In the genomic region with DNA sequence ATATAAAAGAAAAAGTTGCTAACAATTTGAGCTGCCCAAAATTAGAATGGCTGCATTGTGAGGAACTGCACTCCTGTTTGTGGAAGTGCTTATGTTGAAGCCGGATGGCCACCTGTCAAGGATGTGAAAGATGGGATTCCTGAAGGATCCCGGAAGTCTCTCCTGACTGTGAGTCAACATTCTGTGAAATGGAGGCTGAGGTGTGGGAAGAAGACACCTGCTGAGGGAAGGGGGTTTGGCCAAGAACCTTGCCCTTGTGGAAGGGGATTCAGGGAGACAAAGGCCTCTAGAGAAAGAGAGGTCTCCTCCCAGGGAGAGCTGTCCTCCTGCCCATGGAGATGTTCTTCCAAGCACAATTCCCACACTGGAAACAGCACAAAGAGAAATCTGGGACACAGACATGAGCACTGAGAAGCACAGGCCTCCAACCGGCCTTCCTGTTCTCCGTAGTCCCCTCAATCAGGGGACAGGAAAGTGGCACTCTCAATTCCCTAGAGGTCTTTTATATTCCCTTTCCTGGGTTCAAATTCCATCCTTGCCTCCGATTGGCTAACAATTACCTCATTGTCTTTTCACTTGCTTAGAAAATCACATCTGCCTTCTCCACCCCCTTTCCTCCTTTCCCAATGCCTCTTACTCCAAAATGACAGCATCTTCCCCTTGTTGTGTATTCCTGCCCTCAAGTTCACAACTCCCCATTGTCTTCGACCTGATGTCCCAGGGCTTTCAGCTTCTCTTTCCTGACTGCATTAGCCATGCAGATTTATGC, we compare ENCODE assay signal across 1 cellular context.
TF ChIP-seq lines count a peak whose summit lies in the region.

No MANE protein-coding gene starts in this region.

TF ChIP-seq in HEK293, 187 proteins besides CTCF, POLR2A, EP300 and RAD21 (continued from another document and continues in another):
- TF ChIP-seq PRDM4 (tag by site-specific recombination; IDR thresholded peaks at IDR 0.05) (no peak), ZNF416 (tag by site-specific recombination; IDR thresholded peaks at IDR 0.05) (no peak), ZNF24 (tag by site-specific recombination; IDR thresholded peaks at IDR 0.05) (peak; percentile 37; the same call in 1 of the 2 replicates), OSR2 (tag by site-specific recombination; IDR thresholded peaks at IDR 0.05) (no peak), ZNF707 (tag by site-specific recombination; IDR thresholded peaks at IDR 0.05) (no peak), ZXDB (tag by site-specific recombination; IDR thresholded peaks at IDR 0.05) (no peak), REPIN1 (tag by site-specific recombination; IDR thresholded peaks at IDR 0.05; ENCODE audit: low read depth) (no peak), ZNF670 (tag by site-specific recombination; IDR thresholded peaks at IDR 0.05; ENCODE audit: low read depth) (no peak), ZNF423 (tag by site-specific recombination; IDR thresholded peaks at IDR 0.05) (no peak; the same call in 1 of the 2 replicates), BCL11B (tag by site-specific recombination; IDR thresholded peaks at IDR 0.05; ENCODE audit: low read depth) (no peak), ZBTB26 (tag by site-specific recombination; optimal IDR thresholded peaks at IDR 0.05) (no peak), TCF7L2 (IDR thresholded peaks at IDR 0.05; ENCODE audit: borderline replicate concordance, low read depth, low read length) (no peak), ZNF280D (tag by site-specific recombination; IDR thresholded peaks at IDR 0.05) (no peak), KLF1 (tag by site-specific recombination; IDR thresholded peaks at IDR 0.05) (no peak), ZNF140 (tag by site-specific recombination; IDR thresholded peaks at IDR 0.05) (no peak), GLIS2 (tag by site-specific recombination; IDR thresholded peaks at IDR 0.05) (no peak), ZNF426 (tag by site-specific recombination; IDR thresholded peaks at IDR 0.05) (no peak), ZNF548 (tag by site-specific recombination; IDR thresholded peaks at IDR 0.05) (no peak), SALL2 (tag by site-specific recombination; IDR thresholded peaks at IDR 0.05; ENCODE audit: borderline replicate concordance) (no peak), ZNF2 (tag by site-specific recombination; IDR thresholded peaks at IDR 0.05) (no peak), ZBTB49 (tag by site-specific recombination; IDR thresholded peaks at IDR 0.05; ENCODE audit: low read depth) (no peak), SP3 (tag by site-specific recombination; IDR thresholded peaks at IDR 0.05) (no peak), MEIS1 (CRISPR knock-in tag; IDR thresholded peaks at IDR 0.05; ENCODE audit: borderline replicate concordance) (no peak), ZNF121 (tag by site-specific recombination; IDR thresholded peaks at IDR 0.05) (no peak), ZNF621 (tag by site-specific recombination; IDR thresholded peaks at IDR 0.05) (no peak), ZNF16 (tag by site-specific recombination; IDR thresholded peaks at IDR 0.05; ENCODE audit: low read depth) (no peak), ZNF473 (tag by site-specific recombination; IDR thresholded peaks at IDR 0.05) (no peak), ZNF248 (tag by site-specific recombination; IDR thresholded peaks at IDR 0.05) (no peak), SP7 (tag by site-specific recombination; IDR thresholded peaks at IDR 0.05) (0 out of 2 replicates have a peak, but pooled peaks have one; percentile 16), FEZF1 (tag by site-specific recombination; IDR thresholded peaks at IDR 0.05) (peak; percentile 66; the same call in 1 of the 2 replicates), ZNF747 (tag by site-specific recombination; IDR thresholded peaks at IDR 0.05) (no peak), MZF1 (tag by site-specific recombination; IDR thresholded peaks at IDR 0.05; ENCODE audit: borderline replicate concordance) (peak; percentile 76), ZNF837 (tag by site-specific recombination; IDR thresholded peaks at IDR 0.05) (no peak), ZNF366 (tag by site-specific recombination; conservative IDR thresholded peaks at IDR 0.05) (0 out of 2 replicates have a peak, but pooled peaks have one; percentile 10), ZNF292 (tag by site-specific recombination; IDR thresholded peaks at IDR 0.05; ENCODE audit: borderline replicate concordance, low read depth) (no peak), ZNF529 (tag by site-specific recombination; IDR thresholded peaks at IDR 0.05; ENCODE audit: insufficient replicate concordance) (no peak), ZNF624 (tag by site-specific recombination; IDR thresholded peaks at IDR 0.05) (no peak), PRDM1 (tag by site-specific recombination; IDR thresholded peaks at IDR 0.05) (peak; percentile 94), ZNF174 (tag by site-specific recombination; IDR thresholded peaks at IDR 0.05) (no peak), ZNF629 (tag by site-specific recombination; IDR thresholded peaks at IDR 0.05) (peak; percentile 14; the same call in 1 of the 2 replicates), ZNF658 (tag by site-specific recombination; IDR thresholded peaks at IDR 0.05) (no peak), ZNF302 (tag by site-specific recombination; IDR thresholded peaks at IDR 0.05; ENCODE audit: low read depth) (no peak), ZNF677 (tag by site-specific recombination; IDR thresholded peaks at IDR 0.05) (no peak), SP2 (tag by site-specific recombination; IDR thresholded peaks at IDR 0.05) (peak; percentile 53), ZNF600 (tag by site-specific recombination; IDR thresholded peaks at IDR 0.05) (peak; percentile 31; the same call in 1 of the 2 replicates), ZBTB7A (tag by site-specific recombination; IDR thresholded peaks at IDR 0.05; ENCODE audit: low read depth) (no peak), ZNF664 (tag by site-specific recombination; IDR thresholded peaks at IDR 0.05) (no peak), SCRT1 (tag by site-specific recombination; IDR thresholded peaks at IDR 0.05; ENCODE audit: borderline replicate concordance) (no peak), ZNF792 (tag by site-specific recombination; IDR thresholded peaks at IDR 0.05) (no peak), ZNF221 (tag by site-specific recombination; IDR thresholded peaks at IDR 0.05; ENCODE audit: borderline replicate concordance) (no peak), ZNF324 (tag by site-specific recombination; IDR thresholded peaks at IDR 0.05) (no peak)
- TF ChIP-seq, protein P1, sequence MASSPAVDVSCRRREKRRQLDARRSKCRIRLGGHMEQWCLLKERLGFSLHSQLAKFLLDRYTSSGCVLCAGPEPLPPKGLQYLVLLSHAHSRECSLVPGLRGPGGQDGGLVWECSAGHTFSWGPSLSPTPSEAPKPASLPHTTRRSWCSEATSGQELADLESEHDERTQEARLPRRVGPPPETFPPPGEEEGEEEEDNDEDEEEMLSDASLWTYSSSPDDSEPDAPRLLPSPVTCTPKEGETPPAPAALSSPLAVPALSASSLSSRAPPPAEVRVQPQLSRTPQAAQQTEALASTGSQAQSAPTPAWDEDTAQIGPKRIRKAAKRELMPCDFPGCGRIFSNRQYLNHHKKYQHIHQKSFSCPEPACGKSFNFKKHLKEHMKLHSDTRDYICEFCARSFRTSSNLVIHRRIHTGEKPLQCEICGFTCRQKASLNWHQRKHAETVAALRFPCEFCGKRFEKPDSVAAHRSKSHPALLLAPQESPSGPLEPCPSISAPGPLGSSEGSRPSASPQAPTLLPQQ (tag by site-specific recombination; IDR thresholded peaks at IDR 0.05), result no peak
- TF ChIP-seq, protein P2, sequence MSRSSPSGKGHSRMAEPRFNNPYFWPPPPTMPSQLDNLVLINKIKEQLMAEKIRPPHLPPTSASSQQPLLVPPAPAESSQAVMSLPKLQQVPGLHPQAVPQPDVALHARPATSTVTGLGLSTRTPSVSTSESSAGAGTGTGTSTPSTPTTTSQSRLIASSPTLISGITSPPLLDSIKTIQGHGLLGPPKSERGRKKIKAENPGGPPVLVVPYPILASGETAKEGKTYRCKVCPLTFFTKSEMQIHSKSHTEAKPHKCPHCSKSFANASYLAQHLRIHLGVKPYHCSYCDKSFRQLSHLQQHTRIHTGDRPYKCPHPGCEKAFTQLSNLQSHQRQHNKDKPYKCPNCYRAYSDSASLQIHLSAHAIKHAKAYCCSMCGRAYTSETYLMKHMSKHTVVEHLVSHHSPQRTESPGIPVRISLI (tag by site-specific recombination; IDR thresholded peaks at IDR 0.05), result no peak
- TF ChIP-seq, protein P3, sequence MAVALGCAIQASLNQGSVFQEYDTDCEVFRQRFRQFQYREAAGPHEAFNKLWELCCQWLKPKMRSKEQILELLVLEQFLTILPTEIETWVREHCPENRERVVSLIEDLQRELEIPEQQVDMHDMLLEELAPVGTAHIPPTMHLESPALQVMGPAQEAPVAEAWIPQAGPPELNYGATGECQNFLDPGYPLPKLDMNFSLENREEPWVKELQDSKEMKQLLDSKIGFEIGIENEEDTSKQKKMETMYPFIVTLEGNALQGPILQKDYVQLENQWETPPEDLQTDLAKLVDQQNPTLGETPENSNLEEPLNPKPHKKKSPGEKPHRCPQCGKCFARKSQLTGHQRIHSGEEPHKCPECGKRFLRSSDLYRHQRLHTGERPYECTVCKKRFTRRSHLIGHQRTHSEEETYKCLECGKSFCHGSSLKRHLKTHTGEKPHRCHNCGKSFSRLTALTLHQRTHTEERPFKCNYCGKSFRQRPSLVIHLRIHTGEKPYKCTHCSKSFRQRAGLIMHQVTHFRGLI (tag by site-specific recombination; IDR thresholded peaks at IDR 0.05), result no peak
- TF ChIP-seq, protein P4, sequence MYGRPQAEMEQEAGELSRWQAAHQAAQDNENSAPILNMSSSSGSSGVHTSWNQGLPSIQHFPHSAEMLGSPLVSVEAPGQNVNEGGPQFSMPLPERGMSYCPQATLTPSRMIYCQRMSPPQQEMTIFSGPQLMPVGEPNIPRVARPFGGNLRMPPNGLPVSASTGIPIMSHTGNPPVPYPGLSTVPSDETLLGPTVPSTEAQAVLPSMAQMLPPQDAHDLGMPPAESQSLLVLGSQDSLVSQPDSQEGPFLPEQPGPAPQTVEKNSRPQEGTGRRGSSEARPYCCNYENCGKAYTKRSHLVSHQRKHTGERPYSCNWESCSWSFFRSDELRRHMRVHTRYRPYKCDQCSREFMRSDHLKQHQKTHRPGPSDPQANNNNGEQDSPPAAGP (tag by site-specific recombination; IDR thresholded peaks at IDR 0.05), result 0 out of 2 replicates have a peak, but pooled peaks have one; percentile 17
